ENCODE assay signal across 9 cellular contexts in the genomic region with DNA sequence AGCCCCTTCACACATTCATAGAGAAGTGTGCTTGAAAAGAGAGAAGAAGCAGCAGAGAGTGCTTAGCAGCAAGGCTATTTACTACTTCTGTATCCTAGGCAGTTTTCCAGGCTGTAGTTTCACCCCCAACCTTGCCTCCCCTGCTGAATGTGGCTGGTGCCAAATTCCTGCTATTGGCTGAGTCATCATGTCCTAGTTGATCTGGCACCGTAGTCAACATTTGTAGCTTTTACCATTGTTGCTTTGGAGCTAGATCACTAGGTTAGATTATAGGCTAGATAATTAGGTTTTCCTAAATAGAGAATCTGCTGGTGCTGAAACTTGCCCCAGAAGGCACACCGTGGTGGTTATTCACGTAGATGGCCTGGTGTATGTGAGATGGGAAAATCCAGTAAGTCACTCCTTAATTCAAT. TPM values are rescaled to one million over a fixed set of nuclear protein-coding genes. Genes with fewer than 3 reads are reported as not detected.
DNase-seq lines count a peak whose midpoint lies in the region; ATAC-seq and FAIRE-seq lines count a peak whose summit lies in the region.
"Had no signal": no experiment of that assay in that cellular context is flagged by ENCODE, and none has a peak within 500 bp of the region (broad histone marks: within the 10 kb centered on the region; RNA-seq: fewer than 3 reads in every experiment).

No MANE protein-coding gene starts in this region.

- FAIRE-seq in small intestine (lab: Jason Lieb, UNC) = no peak
- FAIRE-seq: A204.1 had no signal

- WGBS in small intestine, 3 donors = 35 to 40% (median 36%) methylated on average over 3 of the region's 3 CpGs

- no peaks in the 10 kb centered on the region for H3K27me3 ChIP-seq in small intestine (ENCODE audit: control insufficient read depth in 2 of 2, insufficient read depth in 2 of 2, low read length in 2 of 2)

- peak overlapping the region; percentile 34 to 81 for H3K27ac ChIP-seq in small intestine (ENCODE audit: low read depth in 1 of 2, low read length in 1 of 2)

- peaks cover 0 to 3% of the 10 kb centered on the region in 2 donors for H3K4me1 ChIP-seq in small intestine (ENCODE audit: control insufficient read depth in 2 of 2, insufficient read depth in 1 of 2, low read depth in 1 of 2, low read length in 1 of 2)

- H3K4me3 ChIP-seq in small intestine (ENCODE audit: low read depth in 1 of 2, low read length in 2 of 2) = no peak overlapping the region

- no peaks in the 10 kb centered on the region for H3K36me3 ChIP-seq in small intestine (ENCODE audit: control insufficient read depth in 2 of 2, insufficient read depth in 2 of 2, low read length in 2 of 2)

- ATAC-seq in HG03135 (IDR thresholded peaks at IDR 0.05; ENCODE audit: unreplicated experiment) (no peak), GM18867 (IDR thresholded peaks at IDR 0.05; ENCODE audit: unreplicated experiment) (no peak)

- no peaks in the 10 kb centered on the region for H3K9me3 ChIP-seq in small intestine (ENCODE audit: control insufficient read depth, low read depth)

- peak; percentile 5 for DNase-seq in NCI-H1105 treated with DMSO at 0.1 percent for 48 hours (lab: John Stamatoyannopoulos, UW)
- DNase-seq in NCI-H1105 (lab: John Stamatoyannopoulos, UW) = no peak
- peak; percentile 86 for DNase-seq in amniotic epithelial cell (ENCODE audit: low read depth)
- DNase-seq in hepatic stellate cell (ENCODE audit: low spot score) = peak; percentile 78
- DNase-seq in small intestine = peak; percentile 70
- no peak for DNase-seq in activated CD8-positive, alpha-beta memory T cell treated with anti-CD3 and anti-CD28 coated beads, Interleukin-2, amount 50 U/mL, for 4 hours

RNA-seq across cellular contexts. Expression of a gene that starts 32.7 kb away (rescaled TPM):
- 10 to 100 TPM in 2 of 3 donors, 1 to 10 TPM in 1; 4.3 to 17.0 (median 14.3) TPM for polyA plus RNA-seq in small intestine

Comparison
In these comparisons a context has a peak if more than half of its experiments do, and no peak if none do; other contexts are left out.
1. DNase-seq: peak in NCI-H1105 treated with DMSO at 0.1 percent for 48 hours (single experiment), amniotic epithelial cell (single experiment), hepatic stellate cell (single experiment) and small intestine (single experiment); none in NCI-H1105 (single experiment) and activated CD8-positive, alpha-beta memory T cell treated with anti-CD3 and anti-CD28 coated beads, Interleukin-2, amount 50 U/mL, for 4 hours (single experiment).